Comparison of ENCODE assay signal across 9 cellular contexts in genomic region chr7:1536768-1537630, GRCh38. TPM values are rescaled to one million over a fixed set of nuclear protein-coding genes. Genes with fewer than 3 reads are reported as not detected.
A peak's percentile ranks its signal among the peaks of the same experiment; 100 is the strongest.
DNase-seq lines count a peak whose midpoint lies in the region; ATAC-seq and TF ChIP-seq lines count a peak whose summit lies in the region.
"Had no signal": no experiment of that assay in that cellular context is flagged by ENCODE, and none has a peak within 500 bp of the region (broad histone marks: within the 10 kb centered on the region; RNA-seq: fewer than 3 reads in every experiment).

No MANE protein-coding gene starts in this region.

- H4K5ac ChIP-seq in IMR-90 (ENCODE audit: low read depth, low read length), result peak overlapping the region; percentile 72

- H3K4me3 Mint-ChIP-seq in dendritic cell treated with granulocyte-macrophage colony-stimulating factor and Interleukin-4, amounts not matched to agents 40 ng/mL and 50 ng/mL, for 4 days, result no peak overlapping the region
- no peak overlapping the region for H3K4me3 Mint-ChIP-seq in natural killer cell treated with Interleukin-12 subunit alpha and Interleukin-12 subunit beta and Interleukin-15 and Interleukin-18, amount 100 ng/mL, for 72 hours
- H3K4me3 Mint-ChIP-seq: activated naive CD4-positive, alpha-beta T cell treated with anti-CD3 and anti-CD28 coated beads, Interleukin-2, amount 50 U/mL, for 24 hours had no signal

- POLR2A ChIA-PET in AG04449 (lab: Yijun Ruan, JAX) (interaction anchor here (0.6 to 1.2 kb wide), 3 partner anchors 18 to 831 kb away, joined by 3 to 5 read pairs (median 3); no protein-coding TSS in a partner anchor), IMR-90 (lab: Charles Lee; ENCODE audit: unreplicated experiment) (no interaction called here)

- H2AK5ac ChIP-seq in IMR-90 (ENCODE audit: low read depth, low read length), result peak overlapping the region; percentile 99

- H3K27ac Mint-ChIP-seq in dendritic cell treated with granulocyte-macrophage colony-stimulating factor and Interleukin-4, amounts not matched to agents 40 ng/mL and 50 ng/mL, for 4 days, result peak overlapping the region; percentile 32
- H3K27ac Mint-ChIP-seq in natural killer cell treated with Interleukin-12 subunit alpha and Interleukin-12 subunit beta and Interleukin-15 and Interleukin-18, amount 100 ng/mL, for 72 hours, result no peak overlapping the region

- ATAC-seq in IMR-90 (ENCODE audit: low read depth) (peak; percentile 74), left lung (peak; percentile 81), GM21619 (IDR thresholded peaks at IDR 0.05; ENCODE audit: unreplicated experiment) (no peak)
- ATAC-seq in natural killer cell treated with Interleukin-12 subunit alpha and Interleukin-12 subunit beta and Interleukin-15 and Interleukin-18, amount 100 ng/mL, for 72 hours, result no peak

- TF ChIP-seq CTCF in AG04449 (IDR thresholded peaks at IDR 0.05; ENCODE audit: insufficient read depth, low read length, missing control alignments) (no peak), IMR-90 (conservative IDR thresholded peaks at IDR 0.05; ENCODE audit: low read depth, low read length) (no peak), left lung (IDR thresholded peaks at IDR 0.05) (no peak)

- H3K4ac ChIP-seq in IMR-90 (ENCODE audit: low read depth, low read length), result peak overlapping the region; percentile 99

- H3K4me1 ChIP-seq in IMR-90 (ENCODE audit: control insufficient read depth, insufficient read depth, low read length) (peaks cover 35% of the 10 kb centered on the region), left lung (peaks cover 44 to 70% of the 10 kb centered on the region in 2 donors)

- H2BK120ac ChIP-seq in IMR-90 (ENCODE audit: low read depth, low read length), result peak overlapping the region; percentile 97

- TF ChIP-seq RAD21 in IMR-90 (IDR thresholded peaks at IDR 0.05; ENCODE audit: low read length), result no peak

- peak overlapping the region; percentile 68 for H3K4me3 ChIP-seq in AG04449 (ENCODE audit: low read depth, low read length)
- H3K4me3 ChIP-seq in IMR-90 (ENCODE audit: insufficient read depth, low read depth, low read length), result peak overlapping the region; percentile 41
- H3K4me3 ChIP-seq in left lung, result peak overlapping the region; percentile 15 to 38

- no TSS peak for BruUV-seq in IMR-90 (replicated peaks; lab: Mats Ljungman, UMichigan)

- peak overlapping the region; percentile 64 for H3K9ac ChIP-seq in IMR-90 (ENCODE audit: low read depth, low read length)

- peaks cover 86% of the 10 kb centered on the region for H3K36me3 Mint-ChIP-seq in dendritic cell treated with granulocyte-macrophage colony-stimulating factor and Interleukin-4, amounts not matched to agents 40 ng/mL and 50 ng/mL, for 4 days (ENCODE audit: low read depth)
- H3K36me3 Mint-ChIP-seq in natural killer cell treated with Interleukin-12 subunit alpha and Interleukin-12 subunit beta and Interleukin-15 and Interleukin-18, amount 100 ng/mL, for 72 hours, result no peaks in the 10 kb centered on the region

- H3K23ac ChIP-seq in IMR-90 (ENCODE audit: low read depth, low read length), result peak overlapping the region; percentile 98

- H3K18ac ChIP-seq in IMR-90 (ENCODE audit: low read depth, low read length), result peak overlapping the region; percentile 83

- H2BK20ac ChIP-seq in IMR-90 (ENCODE audit: low read depth, low read length), result peak overlapping the region; percentile 89

- intact Hi-C loops in IMR-90 (cut with micrococcal nuclease) (loop anchor here (2.0 to 5.0 kb wide), 2 partner anchors 34 to 35 kb away; partner anchors contain the start of genes INTS1 and PSMG3), left lung (cut with DNase I) (no loop called here)
- intact Hi-C loops in dendritic cell treated with granulocyte-macrophage colony-stimulating factor and Interleukin-4, amounts not matched to agents 40 ng/mL and 50 ng/mL, for 4 days (cut with micrococcal nuclease), result no loop called here

- peak overlapping the region; percentile 99 for H2BK5ac ChIP-seq in IMR-90 (ENCODE audit: low read depth, low read length, poor library complexity, severe bottlenecking)

- CTCF ChIA-PET in AG04449 (lab: Yijun Ruan, JAX), result interaction anchor here (1.1 kb wide), 1 partner anchor 18 kb away, joined by 3 read pairs; no protein-coding TSS in a partner anchor
- CTCF ChIA-PET in IMR-90 (lab: Yijun Ruan, JAX), result interaction anchor here (0.5 to 0.6 kb wide), 2 partner anchors 22 to 32 kb away, joined by 3 to 4 read pairs; no protein-coding TSS in a partner anchor

- H2AK9ac ChIP-seq in IMR-90 (replicated peaks; ENCODE audit: low read depth, low read length, poor library complexity), result peak overlapping the region; percentile 100

- dilution Hi-C loops in IMR-90 (cut with HindIII; ENCODE audit: low sequenced_read_pairs, unreplicated experiment), result no loop called here

- H3K14ac ChIP-seq in IMR-90 (replicated peaks; ENCODE audit: low read depth, low read length), result peak overlapping the region; percentile 97

- WGBS in IMR-90 (ENCODE audit: extremely low coverage in 2 of 2, insufficient read length in 1 of 2), 2 experiments, result 6% methylated on average over 29 of the region's 57 CpGs; no CpG with 5 or more reads in 1 of the 2 experiments

- DNase-seq in AG04449 (ENCODE audit: low read depth, low spot score), result peak; percentile 93
- DNase-seq in IMR-90, result peak; percentile 99
- DNase-seq in left lung, result peak; percentile 94
- peak; percentile 69 for DNase-seq in superior temporal gyrus (ENCODE audit: extremely low spot score)
- DNase-seq in natural killer cell treated with Interleukin-12 subunit alpha and Interleukin-12 subunit beta and Interleukin-15 and Interleukin-18, amount 100 ng/mL, for 72 hours (ENCODE audit: low spot score), result no peak
- DNase-seq in NK-92 (lab: John Stamatoyannopoulos, UW; ENCODE audit: unreplicated experiment), result no peak

- H3K27me3 ChIP-seq in IMR-90 (ENCODE audit: control insufficient read depth, insufficient read depth, low read length) (no peaks in the 10 kb centered on the region), left lung (no peaks in the 10 kb centered on the region)

- no peaks in the 10 kb centered on the region for H3K9me3 Mint-ChIP-seq in dendritic cell treated with granulocyte-macrophage colony-stimulating factor and Interleukin-4, amounts not matched to agents 40 ng/mL and 50 ng/mL, for 4 days
- H3K9me3 Mint-ChIP-seq in natural killer cell treated with Interleukin-12 subunit alpha and Interleukin-12 subunit beta and Interleukin-15 and Interleukin-18, amount 100 ng/mL, for 72 hours, result no peaks in the 10 kb centered on the region
- H3K9me3 Mint-ChIP-seq: activated naive CD4-positive, alpha-beta T cell treated with anti-CD3 and anti-CD28 coated beads, Interleukin-2, amount 50 U/mL, for 24 hours had no signal

- H3K9me3 ChIP-seq in IMR-90 (ENCODE audit: control insufficient read depth, insufficient read depth, low read length) (no peaks in the 10 kb centered on the region), left lung (no peaks in the 10 kb centered on the region)

- peaks cover 0 to 64% of the 10 kb centered on the region in 2 experiments; a peak in 3 of 4 replicates for H3K79me1 ChIP-seq in IMR-90 (ENCODE audit: low read depth in 1 of 2, low read length in 2 of 2)

- H3K4me2 ChIP-seq in IMR-90 (ENCODE audit: low read depth, low read length), result peak overlapping the region; percentile 82

- H3K4me1 Mint-ChIP-seq in dendritic cell treated with granulocyte-macrophage colony-stimulating factor and Interleukin-4, amounts not matched to agents 40 ng/mL and 50 ng/mL, for 4 days (ENCODE audit: low read depth), result peaks cover 55% of the 10 kb centered on the region
- peaks cover 18 to 19% of the 10 kb centered on the region in 2 donors for H3K4me1 Mint-ChIP-seq in natural killer cell treated with Interleukin-12 subunit alpha and Interleukin-12 subunit beta and Interleukin-15 and Interleukin-18, amount 100 ng/mL, for 72 hours (ENCODE audit: low read depth in 2 of 2)

- peak overlapping the region; percentile 96 for H3K27ac ChIP-seq in IMR-90 (ENCODE audit: insufficient read depth, low read length)
- H3K27ac ChIP-seq in left lung, result peak overlapping the region; percentile 89 to 94

- TF ChIP-seq POLR2A in IMR-90 (IDR thresholded peaks at IDR 0.05; ENCODE audit: low read depth, low read length), result peak; percentile 94

- H2BK15ac ChIP-seq in IMR-90 (ENCODE audit: low read depth, low read length), result peak overlapping the region; percentile 94; the same call in 2 of the 3 replicates

- peak overlapping the region; percentile 86 for H3K56ac ChIP-seq in IMR-90 (ENCODE audit: extremely low read depth, insufficient read depth, low read length)

- peaks cover 50% of the 10 kb centered on the region for H4K20me1 ChIP-seq in IMR-90 (ENCODE audit: insufficient read depth, low read length)

- H3K27me3 Mint-ChIP-seq in dendritic cell treated with granulocyte-macrophage colony-stimulating factor and Interleukin-4, amounts not matched to agents 40 ng/mL and 50 ng/mL, for 4 days, result no peaks in the 10 kb centered on the region
- H3K27me3 Mint-ChIP-seq in natural killer cell treated with Interleukin-12 subunit alpha and Interleukin-12 subunit beta and Interleukin-15 and Interleukin-18, amount 100 ng/mL, for 72 hours, result no peaks in the 10 kb centered on the region
- H3K27me3 Mint-ChIP-seq: activated naive CD4-positive, alpha-beta T cell treated with anti-CD3 and anti-CD28 coated beads, Interleukin-2, amount 50 U/mL, for 24 hours had no signal

- peak overlapping the region; percentile 88 for H2AFZ ChIP-seq in IMR-90 (replicated peaks; ENCODE audit: low read length, poor library complexity)

- in situ Hi-C loops in IMR-90 (cut with MboI; ENCODE audit: low sequenced_read_pairs), result no loop called here

- H4K8ac ChIP-seq in IMR-90 (ENCODE audit: low read depth in 2 of 2, low read length in 2 of 2), result peak overlapping the region; percentile 83 to 89

- H3K9me1 ChIP-seq in IMR-90 (ENCODE audit: insufficient read depth, low read length), result peaks cover 13% of the 10 kb centered on the region

- peaks cover 24% of the 10 kb centered on the region for H3K36me3 ChIP-seq in IMR-90 (ENCODE audit: control insufficient read depth, insufficient read depth, low read length)
- peaks cover 0 to 56% of the 10 kb centered on the region in 2 donors for H3K36me3 ChIP-seq in left lung

- peak overlapping the region; percentile 99 for H4K91ac ChIP-seq in IMR-90 (ENCODE audit: insufficient read depth, low read depth, low read length)

RNA-seq across cellular contexts. Expression of gene MAFK, which starts 6.5 kb away (rescaled TPM):
- 16.4 and 19.2 TPM in 2 replicates for total RNA-seq in IMR-90 (2012; rRNA removed)
- polyA plus RNA-seq in IMR-90 (2012; rRNA removed), result 27.1 and 27.9 TPM in 2 replicates
- 9.3 and 16.3 TPM in 2 replicates for polyA plus RNA-seq in IMR-90 (2012; cell fraction: cytosol; rRNA removed)
- 216 and 262 TPM in 2 replicates for polyA plus RNA-seq in IMR-90 (2012; cell fraction: nucleus; rRNA removed; ENCODE audit: low replicate concordance)
- 10 to 100 TPM; 36.8 to 49.7 TPM for total RNA-seq in left lung
- 10 to 100 TPM; 43.1 to 60.9 TPM for total RNA-seq in natural killer cell treated with Interleukin-12 subunit alpha and Interleukin-12 subunit beta and Interleukin-15 and Interleukin-18, amount 100 ng/mL, for 72 hours

RNA-seq across cellular contexts. Expression of gene TMEM184A, which starts 19.0 kb away (rescaled TPM):
- total RNA-seq in IMR-90 (2012; rRNA removed) (0.28 and 0.36 TPM in 2 replicates), left lung (1 to 10 TPM; 7.9 to 9.7 TPM)
- polyA plus RNA-seq in IMR-90 (2012; rRNA removed), result 1.9 TPM in 2 replicates
- polyA plus RNA-seq in IMR-90 (2012; cell fraction: cytosol; rRNA removed), result 0.74 and 1.2 TPM in 2 replicates
- 4.1 and 11.5 TPM in 2 replicates for polyA plus RNA-seq in IMR-90 (2012; cell fraction: nucleus; rRNA removed; ENCODE audit: low replicate concordance)
- not detected for total RNA-seq in natural killer cell treated with Interleukin-12 subunit alpha and Interleukin-12 subunit beta and Interleukin-15 and Interleukin-18, amount 100 ng/mL, for 72 hours

RNA-seq across cellular contexts. Expression of gene INTS1, which starts 32.8 kb away (rescaled TPM):
- 9.3 and 10.0 TPM in 2 replicates for total RNA-seq in IMR-90 (2012; rRNA removed)
- polyA plus RNA-seq in IMR-90 (2012; rRNA removed), result 40.1 and 47.1 TPM in 2 replicates
- polyA plus RNA-seq in IMR-90 (2012; cell fraction: cytosol; rRNA removed), result 32.2 and 35.8 TPM in 2 replicates
- polyA plus RNA-seq in IMR-90 (2012; cell fraction: nucleus; rRNA removed; ENCODE audit: low replicate concordance), result 80.3 and 296 TPM in 2 replicates
- 10 to 100 TPM; 70.1 to 80.9 TPM for total RNA-seq in left lung
- 100 to 1,000 TPM in 1 of 2 donors, 10 to 100 TPM in 1; 79.0 to 153 TPM for total RNA-seq in natural killer cell treated with Interleukin-12 subunit alpha and Interleukin-12 subunit beta and Interleukin-15 and Interleukin-18, amount 100 ng/mL, for 72 hours

RNA-seq across cellular contexts. Expression of gene PSMG3, which starts 32.8 kb away (rescaled TPM):
- total RNA-seq in IMR-90 (2012; rRNA removed) (30.6 and 37.3 TPM in 2 replicates), left lung (10 to 100 TPM; 22.4 to 25.3 TPM)
- 52.5 and 54.1 TPM in 2 replicates for polyA plus RNA-seq in IMR-90 (2012; rRNA removed)
- polyA plus RNA-seq in IMR-90 (2012; cell fraction: cytosol; rRNA removed), result 44.0 and 63.2 TPM in 2 replicates
- 74.3 and 81.9 TPM in 2 replicates for polyA plus RNA-seq in IMR-90 (2012; cell fraction: nucleus; rRNA removed; ENCODE audit: low replicate concordance)
- total RNA-seq in natural killer cell treated with Interleukin-12 subunit alpha and Interleukin-12 subunit beta and Interleukin-15 and Interleukin-18, amount 100 ng/mL, for 72 hours, result 10 to 100 TPM; 23.2 to 69.1 TPM

Comparison
In these comparisons a context has a peak if more than half of its experiments do, and no peak if none do; other contexts are left out.
1. DNase-seq: peak in AG04449 (single experiment), IMR-90 (single experiment), left lung (2 of 2) and superior temporal gyrus (single experiment); none in natural killer cell treated with Interleukin-12 subunit alpha and Interleukin-12 subunit beta and Interleukin-15 and Interleukin-18, amount 100 ng/mL, for 72 hours (single experiment) and NK-92 (single experiment).
2. ATAC-seq: peak in IMR-90 (single experiment) and left lung (single experiment); none in natural killer cell treated with Interleukin-12 subunit alpha and Interleukin-12 subunit beta and Interleukin-15 and Interleukin-18, amount 100 ng/mL, for 72 hours (0 of 2) and GM21619 (single experiment).
3. Peak in every context shown above with its lines, with median percentiles within 50 percentile points of each other: H3K4me3 ChIP-seq.